ENCODE assay signal across 5 cellular contexts in genomic region chr16:26740771-26741170, GRCh38.
"Had no signal": no experiment of that assay in that cellular context is flagged by ENCODE, and none has a peak within 500 bp of the region (broad histone marks: within the 10 kb centered on the region; RNA-seq: fewer than 3 reads in every experiment).

No MANE protein-coding gene starts in this region.

- DNase-seq: GOT3, H9, HCEC 1CT, IMR-90 had no signal

- H3K9me3 Mint-ChIP-seq: H9 had no signal

- ATAC-seq: K562 had no signal

- H3K4me3 ChIP-seq: K562 had no signal

- H3K4me3 Mint-ChIP-seq: H9 had no signal

- H3K27ac Mint-ChIP-seq: H9 had no signal
